2 cellular contexts compared by ENCODE assay signal in the genomic region with DNA sequence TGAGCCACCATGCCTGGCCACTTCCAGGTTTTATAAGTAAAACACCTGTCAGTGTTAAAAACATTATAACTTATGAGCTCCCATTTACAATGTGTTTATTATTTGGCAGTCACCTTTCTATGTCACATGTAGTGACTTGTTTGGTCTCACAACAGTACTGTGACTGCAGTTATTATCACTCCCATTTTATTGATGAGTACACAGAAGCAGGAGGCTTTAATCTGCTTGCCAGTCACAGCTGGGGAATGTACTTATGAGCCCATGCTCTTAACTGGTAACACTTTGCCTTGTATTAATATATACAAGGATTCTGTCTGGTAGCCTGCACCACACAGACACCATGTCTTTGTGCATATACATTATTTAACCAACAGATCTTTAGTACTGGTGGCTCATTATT.
TF ChIP-seq lines count a peak whose summit lies in the region.

No MANE protein-coding gene starts in this region.

TF ChIP-seq in GM23338, 12 proteins besides CTCF, POLR2A, EP300 and RAD21 (continued from another document):
- TF ChIP-seq EZH2 (IDR thresholded peaks at IDR 0.05; ENCODE audit: low read depth, unreplicated experiment) (no peak), POLR2AphosphoS5 (IDR thresholded peaks at IDR 0.05; ENCODE audit: low read depth) (no peak), JUNB (IDR thresholded peaks at IDR 0.05; ENCODE audit: unreplicated experiment) (no peak), EZH2phosphoT487 (IDR thresholded peaks at IDR 0.05; ENCODE audit: unreplicated experiment) (no peak)
- TF ChIP-seq, protein P1, sequence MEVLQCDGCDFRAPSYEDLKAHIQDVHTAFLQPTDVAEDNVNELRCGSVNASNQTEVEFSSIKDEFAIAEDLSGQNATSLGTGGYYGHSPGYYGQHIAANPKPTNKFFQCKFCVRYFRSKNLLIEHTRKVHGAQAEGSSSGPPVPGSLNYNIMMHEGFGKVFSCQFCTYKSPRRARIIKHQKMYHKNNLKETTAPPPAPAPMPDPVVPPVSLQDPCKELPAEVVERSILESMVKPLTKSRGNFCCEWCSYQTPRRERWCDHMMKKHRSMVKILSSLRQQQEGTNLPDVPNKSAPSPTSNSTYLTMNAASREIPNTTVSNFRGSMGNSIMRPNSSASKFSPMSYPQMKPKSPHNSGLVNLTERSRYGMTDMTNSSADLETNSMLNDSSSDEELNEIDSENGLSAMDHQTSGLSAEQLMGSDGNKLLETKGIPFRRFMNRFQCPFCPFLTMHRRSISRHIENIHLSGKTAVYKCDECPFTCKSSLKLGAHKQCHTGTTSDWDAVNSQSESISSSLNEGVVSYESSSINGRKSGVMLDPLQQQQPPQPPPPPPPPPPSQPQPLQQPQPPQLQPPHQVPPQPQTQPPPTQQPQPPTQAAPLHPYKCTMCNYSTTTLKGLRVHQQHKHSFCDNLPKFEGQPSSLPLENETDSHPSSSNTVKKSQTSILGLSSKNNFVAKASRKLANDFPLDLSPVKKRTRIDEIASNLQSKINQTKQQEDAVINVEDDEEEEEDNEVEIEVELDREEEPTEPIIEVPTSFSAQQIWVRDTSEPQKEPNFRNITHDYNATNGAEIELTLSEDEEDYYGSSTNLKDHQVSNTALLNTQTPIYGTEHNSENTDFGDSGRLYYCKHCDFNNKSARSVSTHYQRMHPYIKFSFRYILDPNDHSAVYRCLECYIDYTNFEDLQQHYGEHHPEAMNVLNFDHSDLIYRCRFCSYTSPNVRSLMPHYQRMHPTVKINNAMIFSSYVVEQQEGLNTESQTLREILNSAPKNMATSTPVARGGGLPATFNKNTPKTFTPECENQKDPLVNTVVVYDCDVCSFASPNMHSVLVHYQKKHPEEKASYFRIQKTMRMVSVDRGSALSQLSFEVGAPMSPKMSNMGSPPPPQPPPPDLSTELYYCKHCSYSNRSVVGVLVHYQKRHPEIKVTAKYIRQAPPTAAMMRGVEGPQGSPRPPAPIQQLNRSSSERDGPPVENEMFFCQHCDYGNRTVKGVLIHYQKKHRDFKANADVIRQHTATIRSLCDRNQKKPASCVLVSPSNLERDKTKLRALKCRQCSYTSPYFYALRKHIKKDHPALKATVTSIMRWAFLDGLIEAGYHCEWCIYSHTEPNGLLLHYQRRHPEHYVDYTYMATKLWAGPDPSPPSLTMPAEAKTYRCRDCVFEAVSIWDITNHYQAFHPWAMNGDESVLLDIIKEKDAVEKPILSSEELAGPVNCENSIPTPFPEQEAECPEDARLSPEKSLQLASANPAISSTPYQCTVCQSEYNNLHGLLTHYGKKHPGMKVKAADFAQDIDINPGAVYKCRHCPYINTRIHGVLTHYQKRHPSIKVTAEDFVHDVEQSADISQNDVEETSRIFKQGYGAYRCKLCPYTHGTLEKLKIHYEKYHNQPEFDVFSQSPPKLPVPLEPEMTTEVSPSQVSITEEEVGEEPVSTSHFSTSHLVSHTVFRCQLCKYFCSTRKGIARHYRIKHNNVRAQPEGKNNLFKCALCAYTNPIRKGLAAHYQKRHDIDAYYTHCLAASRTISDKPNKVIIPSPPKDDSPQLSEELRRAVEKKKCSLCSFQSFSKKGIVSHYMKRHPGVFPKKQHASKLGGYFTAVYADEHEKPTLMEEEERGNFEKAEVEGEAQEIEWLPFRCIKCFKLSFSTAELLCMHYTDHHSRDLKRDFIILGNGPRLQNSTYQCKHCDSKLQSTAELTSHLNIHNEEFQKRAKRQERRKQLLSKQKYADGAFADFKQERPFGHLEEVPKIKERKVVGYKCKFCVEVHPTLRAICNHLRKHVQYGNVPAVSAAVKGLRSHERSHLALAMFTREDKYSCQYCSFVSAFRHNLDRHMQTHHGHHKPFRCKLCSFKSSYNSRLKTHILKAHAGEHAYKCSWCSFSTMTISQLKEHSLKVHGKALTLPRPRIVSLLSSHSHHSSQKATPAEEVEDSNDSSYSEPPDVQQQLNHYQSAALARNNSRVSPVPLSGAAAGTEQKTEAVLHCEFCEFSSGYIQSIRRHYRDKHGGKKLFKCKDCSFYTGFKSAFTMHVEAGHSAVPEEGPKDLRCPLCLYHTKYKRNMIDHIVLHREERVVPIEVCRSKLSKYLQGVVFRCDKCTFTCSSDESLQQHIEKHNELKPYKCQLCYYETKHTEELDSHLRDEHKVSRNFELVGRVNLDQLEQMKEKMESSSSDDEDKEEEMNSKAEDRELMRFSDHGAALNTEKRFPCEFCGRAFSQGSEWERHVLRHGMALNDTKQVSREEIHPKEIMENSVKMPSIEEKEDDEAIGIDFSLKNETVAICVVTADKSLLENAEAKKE (CRISPR knock-in tag; IDR thresholded peaks at IDR 0.05), result no peak

TF ChIP-seq in IMR-90, 13 proteins besides CTCF, POLR2A, EP300 and RAD21 (continued from another document):
- no peak for TF ChIP-seq MAZ (IDR thresholded peaks at IDR 0.05; ENCODE audit: borderline replicate concordance, low read depth, low read length)
- TF ChIP-seq RCOR1 (IDR thresholded peaks at IDR 0.05; ENCODE audit: insufficient replicate concordance, low read length), result no peak
- TF ChIP-seq CHD1 (IDR thresholded peaks at IDR 0.05; ENCODE audit: low read depth, low read length), result no peak
- no peak for TF ChIP-seq BHLHE40 (IDR thresholded peaks at IDR 0.05; ENCODE audit: low read depth, low read length)
- TF ChIP-seq, protein P2, sequence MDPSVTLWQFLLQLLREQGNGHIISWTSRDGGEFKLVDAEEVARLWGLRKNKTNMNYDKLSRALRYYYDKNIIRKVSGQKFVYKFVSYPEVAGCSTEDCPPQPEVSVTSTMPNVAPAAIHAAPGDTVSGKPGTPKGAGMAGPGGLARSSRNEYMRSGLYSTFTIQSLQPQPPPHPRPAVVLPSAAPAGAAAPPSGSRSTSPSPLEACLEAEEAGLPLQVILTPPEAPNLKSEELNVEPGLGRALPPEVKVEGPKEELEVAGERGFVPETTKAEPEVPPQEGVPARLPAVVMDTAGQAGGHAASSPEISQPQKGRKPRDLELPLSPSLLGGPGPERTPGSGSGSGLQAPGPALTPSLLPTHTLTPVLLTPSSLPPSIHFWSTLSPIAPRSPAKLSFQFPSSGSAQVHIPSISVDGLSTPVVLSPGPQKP (IDR thresholded peaks at IDR 0.05; ENCODE audit: borderline replicate concordance, low read depth, low read length), result no peak
- TF ChIP-seq, protein P3, sequence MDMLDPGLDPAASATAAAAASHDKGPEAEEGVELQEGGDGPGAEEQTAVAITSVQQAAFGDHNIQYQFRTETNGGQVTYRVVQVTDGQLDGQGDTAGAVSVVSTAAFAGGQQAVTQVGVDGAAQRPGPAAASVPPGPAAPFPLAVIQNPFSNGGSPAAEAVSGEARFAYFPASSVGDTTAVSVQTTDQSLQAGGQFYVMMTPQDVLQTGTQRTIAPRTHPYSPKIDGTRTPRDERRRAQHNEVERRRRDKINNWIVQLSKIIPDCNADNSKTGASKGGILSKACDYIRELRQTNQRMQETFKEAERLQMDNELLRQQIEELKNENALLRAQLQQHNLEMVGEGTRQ (IDR thresholded peaks at IDR 0.05; ENCODE audit: low read depth, low read length), result no peak
- TF ChIP-seq SMC3 (IDR thresholded peaks at IDR 0.05; ENCODE audit: low read depth, low read length), result no peak
- TF ChIP-seq FOS (IDR thresholded peaks at IDR 0.05; ENCODE audit: low read depth, low read length), result no peak
- no peak for TF ChIP-seq CEBPB (IDR thresholded peaks at IDR 0.05; ENCODE audit: low read depth, low read length)
- TF ChIP-seq MXI1 (IDR thresholded peaks at IDR 0.05; ENCODE audit: borderline replicate concordance, low read depth, low read length), result no peak
- no peak for TF ChIP-seq MAFK (IDR thresholded peaks at IDR 0.05; ENCODE audit: low read depth, low read length)
- no peak for TF ChIP-seq NFE2L2 (IDR thresholded peaks at IDR 0.05; ENCODE audit: low read depth, low read length)
